ENCODE assay signal across 8 cellular contexts in the genomic region with DNA sequence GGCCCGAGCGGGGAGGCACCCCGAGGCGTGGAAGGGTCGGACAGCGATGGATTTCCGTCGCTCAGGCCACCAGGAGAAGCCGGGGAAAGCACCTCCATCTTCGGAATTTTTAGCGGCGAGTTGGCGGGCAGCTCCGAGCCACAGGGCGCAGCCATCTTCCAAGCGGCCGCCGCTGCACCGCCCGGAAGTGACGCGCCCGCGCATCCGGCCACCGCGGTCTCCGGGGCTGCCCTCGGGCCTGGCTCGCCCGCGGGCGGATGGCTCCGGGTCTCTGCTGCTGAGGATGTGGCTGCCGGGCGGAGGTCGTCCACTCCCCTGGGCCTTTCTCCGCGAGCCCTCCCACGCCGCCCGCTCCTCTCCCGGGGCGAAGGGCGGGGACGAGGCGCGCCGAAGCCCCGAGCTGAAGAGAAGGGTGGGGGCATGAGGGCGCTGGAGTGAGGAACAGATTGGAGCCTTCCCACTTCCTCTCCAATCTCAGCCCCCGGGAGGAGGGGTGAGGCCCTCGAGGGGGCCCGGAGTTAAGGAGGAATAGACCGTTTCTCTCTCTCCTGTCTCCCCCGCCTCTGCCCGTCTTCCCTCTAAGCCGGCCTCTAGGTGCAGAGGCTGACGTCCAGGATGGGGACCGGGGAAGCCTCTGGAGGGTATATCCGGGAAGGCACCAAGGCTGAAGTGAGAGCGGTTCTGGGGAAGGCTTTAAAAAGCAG. TPM values are rescaled to one million over a fixed set of nuclear protein-coding genes. Genes with fewer than 3 reads are reported as not detected.
DNase-seq lines count a peak whose midpoint lies in the region; ATAC-seq and TF ChIP-seq lines count a peak whose summit lies in the region.

TSS of gene MSANTD2 (minus strand) at position 181 of the 704 bp plus-strand sequence. CDS start at position 155, 26 bp downstream.

- H3K9me2 ChIP-seq in Karpas-422 (replicated peaks; ENCODE audit: insufficient read depth, low read length), result no peaks in the 10 kb centered on the region

- peak; percentile 46 to 66 for TF ChIP-seq POLR2A in suprapubic skin (IDR thresholded peaks at IDR 0.05)

- 0% methylated on average over 8 of the region's 62 CpGs for WGBS in suprapubic skin

- peaks cover 14% of the 10 kb centered on the region; the same call in 1 of the 2 replicates for H4K20me1 ChIP-seq in Karpas-422 (ENCODE audit: insufficient read depth, low read depth, low read length)

- no peak for TF ChIP-seq CTCF in suprapubic skin (IDR thresholded peaks at IDR 0.05)

- H3K36me3 ChIP-seq in Karpas-422 (ENCODE audit: insufficient read depth, low read length) (no peaks in the 10 kb centered on the region), suprapubic skin (no peaks in the 10 kb centered on the region)

- H3K27me3 ChIP-seq in Karpas-422 (ENCODE audit: low read length) (no peaks in the 10 kb centered on the region), suprapubic skin (no peaks in the 10 kb centered on the region)

- peak; percentile 78 for DNase-seq in ELR (ENCODE audit: low read depth)
- DNase-seq in Karpas-422, result peak; percentile 77
- DNase-seq in SK-MEL-5 (ENCODE audit: low read depth, low spot score), result peak; percentile 66
- DNase-seq in activated naive CD4-positive, alpha-beta T cell treated with anti-CD3 and anti-CD28 coated beads, Interleukin-2, amount 50 U/mL, for 16 hours, result peak; percentile 78
- DNase-seq in globus pallidus (ENCODE audit: low spot score), result peak; percentile 87
- peak; percentile 86 for DNase-seq in occipital lobe (lab: John Stamatoyannopoulos, UW)
- peak; percentile 85 to 87 for DNase-seq in suprapubic skin (ENCODE audit: low spot score in 2 of 2)

- H3K4me1 ChIP-seq in Karpas-422 (ENCODE audit: low read length) (peaks cover 14% of the 10 kb centered on the region), suprapubic skin (peaks cover 32% of the 10 kb centered on the region)

- H3K4me3 ChIP-seq in Karpas-422 (ENCODE audit: low read length), result peak within 1 kb of the TSS; percentile 78
- H3K4me3 ChIP-seq in suprapubic skin, result peak within 1 kb of the TSS; percentile 99

- peak; percentile 92 for ATAC-seq in GM21825 (IDR thresholded peaks at IDR 0.05; ENCODE audit: unreplicated experiment)

- peaks cover 9% of the 10 kb centered on the region; the same call in 1 of the 2 replicates for H3K79me2 ChIP-seq in Karpas-422 (ENCODE audit: low read length)

- H2AFZ ChIP-seq in Karpas-422 (ENCODE audit: low read length), result peak within 1 kb of the TSS; percentile 75; the same call in 1 of the 2 replicates

- H3K9ac ChIP-seq in Karpas-422 (ENCODE audit: low read length), result peak within 1 kb of the TSS; percentile 76

- H3K27ac ChIP-seq in Karpas-422 (ENCODE audit: low read length) (no peak within 1 kb of the TSS), suprapubic skin (peak within 1 kb of the TSS; percentile 95)

- no peak for TF ChIP-seq EP300 in suprapubic skin (IDR thresholded peaks at IDR 0.05)

- in situ Hi-C loops in SK-MEL-5 (cut with HindIII; ENCODE audit: low pct_unique_long_range_greater_than_20kb, low sequenced_read_pairs), result no loop called here

- peak within 1 kb of the TSS; percentile 86 for H3K4me2 ChIP-seq in Karpas-422 (ENCODE audit: low read depth, low read length, poor library complexity, severe bottlenecking)

- H3K9me3 ChIP-seq in Karpas-422 (ENCODE audit: low read length) (no peaks in the 10 kb centered on the region), suprapubic skin (no peaks in the 10 kb centered on the region)

RNA-seq across cellular contexts. Expression of gene MSANTD2, which starts in this region (rescaled TPM):
- 5.2 and 7.6 TPM in 2 replicates for total RNA-seq in Karpas-422 (2014; rRNA removed; shearing (Covaris generic); ENCODE audit: low replicate concordance)
- 6.7 and 7.8 TPM in 2 replicates for total RNA-seq in SK-MEL-5 (2014; rRNA removed; shearing (Covaris generic))
- 3.7 and 8.4 TPM in 2 replicates for polyA plus RNA-seq in SK-MEL-5 (2015; cell fraction: cytosol; rRNA removed)
- polyA plus RNA-seq in SK-MEL-5 (2015; cell fraction: nucleus; rRNA removed), result 74.8 and 93.1 TPM in 2 replicates
- total RNA-seq in occipital lobe (18.9 TPM), suprapubic skin (10 to 100 TPM in 2 of 4 donors, 1 to 10 TPM in 2; 5.5 to 42.5 (median 11.7) TPM)
